12 cellular contexts compared by ENCODE assay signal in the genomic region with DNA sequence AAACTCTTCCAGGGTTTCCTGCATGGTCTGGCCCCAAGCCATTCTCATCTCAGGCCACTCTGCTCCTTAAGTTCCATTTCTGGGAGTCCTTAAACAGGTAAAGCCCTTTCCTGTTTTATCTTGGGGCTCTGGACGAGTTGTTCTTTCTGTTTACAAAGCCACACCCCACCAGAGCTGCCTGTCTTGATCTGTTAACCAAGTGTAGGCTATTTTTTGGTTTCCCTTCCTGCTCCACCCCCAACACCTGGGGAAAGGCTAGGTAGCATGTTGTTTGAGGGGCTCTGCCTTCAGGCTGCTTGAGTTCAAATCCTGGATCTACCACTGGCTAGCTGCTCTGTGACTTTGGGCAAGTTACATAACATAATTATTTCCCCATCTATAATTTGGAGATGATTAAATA. TPM values are rescaled to one million over a fixed set of nuclear protein-coding genes. Genes with fewer than 3 reads are reported as not detected.
A peak's percentile ranks its signal among the peaks of the same experiment; 100 is the strongest.
DNase-seq lines count a peak whose midpoint lies in the region; ATAC-seq, FAIRE-seq and TF ChIP-seq lines count a peak whose summit lies in the region.
"Had no signal": no experiment of that assay in that cellular context is flagged by ENCODE, and none has a peak within 500 bp of the region (broad histone marks: within the 10 kb centered on the region; RNA-seq: fewer than 3 reads in every experiment).

No MANE protein-coding gene starts in this region.

- H3K4me1 ChIP-seq in ACC112 (ENCODE audit: control insufficient read depth, insufficient read depth, low read length, unreplicated experiment) (peaks cover 21% of the 10 kb centered on the region), iPS-15b (ENCODE audit: control insufficient read depth, insufficient read depth, low read length) (peaks cover 12% of the 10 kb centered on the region)

- no peak for FAIRE-seq in urothelium cell line (lab: Jason Lieb, UNC)
- FAIRE-seq: endometrium had no signal

- H3K4me3 Mint-ChIP-seq in T-helper 17 cell, result no peak overlapping the region

- H3K36me3 ChIP-seq in ACC112 (ENCODE audit: insufficient read depth, low read length) (peaks cover 22% of the 10 kb centered on the region), iPS-15b (ENCODE audit: control insufficient read depth, insufficient read depth, low read length) (peaks cover 25% of the 10 kb centered on the region)

- H3K27me3 ChIP-seq in ACC112 (ENCODE audit: insufficient read depth, low read length) (no peaks in the 10 kb centered on the region), iPS-15b (ENCODE audit: control insufficient read depth, insufficient read depth, low read length) (no peaks in the 10 kb centered on the region)
- H3K27me3 ChIP-seq: adrenal gland had no signal

- peak overlapping the region; percentile 61 for H3K9ac ChIP-seq in iPS-15b (ENCODE audit: low read depth, low read length)

- H2AFZ ChIP-seq in ACC112 (ENCODE audit: low read length, unreplicated experiment), result no peak overlapping the region

- no peak for DNase-seq in GM12864 (ENCODE audit: low read depth)
- DNase-seq in T-helper 17 cell, result no peak
- no peak for DNase-seq in urothelium cell line (ENCODE audit: low spot score)
- no peak for DNase-seq in NCI-H1048 (lab: John Stamatoyannopoulos, UW)
- DNase-seq: adrenal gland; DMS 273 treated with DMSO at 0.1 percent for 48 hours; stimulated activated CD4-positive, alpha-beta T cell treated with anti-CD3 and anti-CD28 coated beads, Interleukin-1b, Interleukin-23, amount 100 ng/mL, for 48 hours had no signal

- H3K27ac Mint-ChIP-seq in T-helper 17 cell, result peak overlapping the region; percentile 27

- peaks cover 31% of the 10 kb centered on the region for H3K4me1 Mint-ChIP-seq in T-helper 17 cell

- no peaks in the 10 kb centered on the region for H3K9me3 ChIP-seq in T-helper 17 cell (ENCODE audit: control insufficient read depth, low read length, poor library complexity, severe bottlenecking)
- no peaks in the 10 kb centered on the region for H3K9me3 ChIP-seq in iPS-15b (ENCODE audit: control insufficient read depth, insufficient read depth, low read length)
- H3K9me3 ChIP-seq: adrenal gland had no signal

- H3K79me2 ChIP-seq in ACC112 (ENCODE audit: control insufficient read depth, insufficient read depth, low read length, unreplicated experiment), result peaks cover 20% of the 10 kb centered on the region

- no peaks in the 10 kb centered on the region for H3K27me3 Mint-ChIP-seq in T-helper 17 cell

- ATAC-seq in T-helper 17 cell (no peak), HG03175 (IDR thresholded peaks at IDR 0.05; ENCODE audit: unreplicated experiment) (no peak), HG03159 (IDR thresholded peaks at IDR 0.05; ENCODE audit: unreplicated experiment) (no peak)

- TF ChIP-seq CTCF in GM12864 (IDR thresholded peaks at IDR 0.05; ENCODE audit: low read depth, low read length, missing control alignments), result no peak

- H3K4me3 ChIP-seq in ACC112 (ENCODE audit: low read depth, low read length), result peak overlapping the region; percentile 93; the same call in 1 of the 2 replicates
- H3K4me3 ChIP-seq in GM12864 (ENCODE audit: low read depth, low read length), result peak overlapping the region; percentile 70; the same call in 1 of the 2 replicates
- H3K4me3 ChIP-seq in iPS-15b (ENCODE audit: low read depth, low read length), result peak overlapping the region; percentile 82

- peaks cover 4% of the 10 kb centered on the region for H3K36me3 Mint-ChIP-seq in T-helper 17 cell (ENCODE audit: low read depth)

- no peak overlapping the region for H3K27ac ChIP-seq in ACC112 (ENCODE audit: low read depth, low read length)

RNA-seq across cellular contexts. Expression of a gene that starts 40.0 kb away (rescaled TPM):
- total RNA-seq in T-helper 17 cell, result not detected

RNA-seq across cellular contexts. Expression of a gene that starts 52.2 kb away (rescaled TPM):
- 10 to 100 TPM; 22.5 to 24.0 TPM for total RNA-seq in T-helper 17 cell
